Comparison of ENCODE assay signal across 2 cellular contexts in genomic region chr12:94768398-94769039, GRCh38.
TF ChIP-seq lines count a peak whose summit lies in the region.

No MANE protein-coding gene starts in this region.

TF ChIP-seq in IMR-90, 13 proteins besides CTCF, POLR2A, EP300 and RAD21 (continued from another document):
- TF ChIP-seq ELK1 (IDR thresholded peaks at IDR 0.05; ENCODE audit: borderline replicate concordance, low read depth, low read length) (no peak), CEBPB (IDR thresholded peaks at IDR 0.05; ENCODE audit: low read depth, low read length) (no peak), RCOR1 (IDR thresholded peaks at IDR 0.05; ENCODE audit: insufficient replicate concordance, low read length) (no peak), CHD1 (IDR thresholded peaks at IDR 0.05; ENCODE audit: low read depth, low read length) (no peak), MAZ (IDR thresholded peaks at IDR 0.05; ENCODE audit: borderline replicate concordance, low read depth, low read length) (no peak), MXI1 (IDR thresholded peaks at IDR 0.05; ENCODE audit: borderline replicate concordance, low read depth, low read length) (no peak)
- TF ChIP-seq, protein P1, sequence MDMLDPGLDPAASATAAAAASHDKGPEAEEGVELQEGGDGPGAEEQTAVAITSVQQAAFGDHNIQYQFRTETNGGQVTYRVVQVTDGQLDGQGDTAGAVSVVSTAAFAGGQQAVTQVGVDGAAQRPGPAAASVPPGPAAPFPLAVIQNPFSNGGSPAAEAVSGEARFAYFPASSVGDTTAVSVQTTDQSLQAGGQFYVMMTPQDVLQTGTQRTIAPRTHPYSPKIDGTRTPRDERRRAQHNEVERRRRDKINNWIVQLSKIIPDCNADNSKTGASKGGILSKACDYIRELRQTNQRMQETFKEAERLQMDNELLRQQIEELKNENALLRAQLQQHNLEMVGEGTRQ (IDR thresholded peaks at IDR 0.05; ENCODE audit: low read depth, low read length): no peak
TF ChIP-seq in IMR-90: peak in this region for 0.

TF ChIP-seq in SK-N-SH, 30 proteins besides CTCF, POLR2A, EP300 and RAD21 (continued from another document):
- TF ChIP-seq, protein P2, sequence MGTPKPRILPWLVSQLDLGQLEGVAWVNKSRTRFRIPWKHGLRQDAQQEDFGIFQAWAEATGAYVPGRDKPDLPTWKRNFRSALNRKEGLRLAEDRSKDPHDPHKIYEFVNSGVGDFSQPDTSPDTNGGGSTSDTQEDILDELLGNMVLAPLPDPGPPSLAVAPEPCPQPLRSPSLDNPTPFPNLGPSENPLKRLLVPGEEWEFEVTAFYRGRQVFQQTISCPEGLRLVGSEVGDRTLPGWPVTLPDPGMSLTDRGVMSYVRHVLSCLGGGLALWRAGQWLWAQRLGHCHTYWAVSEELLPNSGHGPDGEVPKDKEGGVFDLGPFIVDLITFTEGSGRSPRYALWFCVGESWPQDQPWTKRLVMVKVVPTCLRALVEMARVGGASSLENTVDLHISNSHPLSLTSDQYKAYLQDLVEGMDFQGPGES (IDR thresholded peaks at IDR 0.05; ENCODE audit: low read depth, low read length): no peak
- no peak for TF ChIP-seq FOSL2 (IDR thresholded peaks at IDR 0.05; ENCODE audit: borderline replicate concordance, low read depth)
- no peak for TF ChIP-seq SMC3 (IDR thresholded peaks at IDR 0.05; ENCODE audit: low read depth, low read length)
- TF ChIP-seq EZH2phosphoT487 (IDR thresholded peaks at IDR 0.05; ENCODE audit: borderline replicate concordance, low read depth): no peak
- TF ChIP-seq, protein P3, sequence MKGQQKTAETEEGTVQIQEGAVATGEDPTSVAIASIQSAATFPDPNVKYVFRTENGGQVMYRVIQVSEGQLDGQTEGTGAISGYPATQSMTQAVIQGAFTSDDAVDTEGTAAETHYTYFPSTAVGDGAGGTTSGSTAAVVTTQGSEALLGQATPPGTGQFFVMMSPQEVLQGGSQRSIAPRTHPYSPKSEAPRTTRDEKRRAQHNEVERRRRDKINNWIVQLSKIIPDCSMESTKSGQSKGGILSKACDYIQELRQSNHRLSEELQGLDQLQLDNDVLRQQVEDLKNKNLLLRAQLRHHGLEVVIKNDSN (IDR thresholded peaks at IDR 0.05; ENCODE audit: borderline replicate concordance, low read depth): no peak
- no peak for TF ChIP-seq FOXJ3 (CRISPR knock-in tag; IDR thresholded peaks at IDR 0.05)
- TF ChIP-seq MXI1 (IDR thresholded peaks at IDR 0.05; ENCODE audit: low read depth, low read length): no peak
- TF ChIP-seq RXRA (IDR thresholded peaks at IDR 0.05; ENCODE audit: borderline replicate concordance, low read depth): no peak
- TF ChIP-seq SIN3A (IDR thresholded peaks at IDR 0.05; ENCODE audit: borderline replicate concordance, low read depth, low read length): no peak
- TF ChIP-seq, protein P4, sequence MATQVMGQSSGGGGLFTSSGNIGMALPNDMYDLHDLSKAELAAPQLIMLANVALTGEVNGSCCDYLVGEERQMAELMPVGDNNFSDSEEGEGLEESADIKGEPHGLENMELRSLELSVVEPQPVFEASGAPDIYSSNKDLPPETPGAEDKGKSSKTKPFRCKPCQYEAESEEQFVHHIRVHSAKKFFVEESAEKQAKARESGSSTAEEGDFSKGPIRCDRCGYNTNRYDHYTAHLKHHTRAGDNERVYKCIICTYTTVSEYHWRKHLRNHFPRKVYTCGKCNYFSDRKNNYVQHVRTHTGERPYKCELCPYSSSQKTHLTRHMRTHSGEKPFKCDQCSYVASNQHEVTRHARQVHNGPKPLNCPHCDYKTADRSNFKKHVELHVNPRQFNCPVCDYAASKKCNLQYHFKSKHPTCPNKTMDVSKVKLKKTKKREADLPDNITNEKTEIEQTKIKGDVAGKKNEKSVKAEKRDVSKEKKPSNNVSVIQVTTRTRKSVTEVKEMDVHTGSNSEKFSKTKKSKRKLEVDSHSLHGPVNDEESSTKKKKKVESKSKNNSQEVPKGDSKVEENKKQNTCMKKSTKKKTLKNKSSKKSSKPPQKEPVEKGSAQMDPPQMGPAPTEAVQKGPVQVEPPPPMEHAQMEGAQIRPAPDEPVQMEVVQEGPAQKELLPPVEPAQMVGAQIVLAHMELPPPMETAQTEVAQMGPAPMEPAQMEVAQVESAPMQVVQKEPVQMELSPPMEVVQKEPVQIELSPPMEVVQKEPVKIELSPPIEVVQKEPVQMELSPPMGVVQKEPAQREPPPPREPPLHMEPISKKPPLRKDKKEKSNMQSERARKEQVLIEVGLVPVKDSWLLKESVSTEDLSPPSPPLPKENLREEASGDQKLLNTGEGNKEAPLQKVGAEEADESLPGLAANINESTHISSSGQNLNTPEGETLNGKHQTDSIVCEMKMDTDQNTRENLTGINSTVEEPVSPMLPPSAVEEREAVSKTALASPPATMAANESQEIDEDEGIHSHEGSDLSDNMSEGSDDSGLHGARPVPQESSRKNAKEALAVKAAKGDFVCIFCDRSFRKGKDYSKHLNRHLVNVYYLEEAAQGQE (IDR thresholded peaks at IDR 0.05; ENCODE audit: low read depth, low read length): no peak
- TF ChIP-seq ZBTB33 (IDR thresholded peaks at IDR 0.05; ENCODE audit: borderline replicate concordance, low read depth): no peak
